ENCODE assay signal across 8 cellular contexts in genomic region chr4:120977435-120977997, GRCh38. TPM values are rescaled to one million over a fixed set of nuclear protein-coding genes. Genes with fewer than 3 reads are reported as not detected.
DNase-seq lines count a peak whose midpoint lies in the region; ATAC-seq and TF ChIP-seq lines count a peak whose summit lies in the region.

No MANE protein-coding gene starts in this region.

- no peak for TF ChIP-seq EP300 in Ishikawa (IDR thresholded peaks at IDR 0.05; ENCODE audit: borderline replicate concordance)

- peak; percentile 61 for DNase-seq in NCI-H82 (lab: John Stamatoyannopoulos, UW)
- DNase-seq in NCI-H82 treated with DMSO at 0.1 percent for 48 hours (lab: John Stamatoyannopoulos, UW; ENCODE audit: unreplicated experiment), result no peak
- DNase-seq in kidney tubule cell (ENCODE audit: low spot score), result peak; percentile 66
- DNase-seq in activated CD8-positive, alpha-beta memory T cell treated with anti-CD3 and anti-CD28 coated beads for 24 hours, result no peak
- no peak for DNase-seq in stimulated activated CD4-positive, alpha-beta T cell treated with anti-CD3 and anti-CD28 coated beads, Interleukin-1b, Interleukin-23, amount 100 ng/mL, for 48 hours

- H3K36me3 Mint-ChIP-seq in activated T-helper 17 cell treated with anti-CD3 and anti-CD28 coated beads, Interleukin-2, amount 50 U/mL, for 72 hours (ENCODE audit: low read depth), result no peaks in the 10 kb centered on the region

- peak; percentile 75 for TF ChIP-seq RAD21 in Ishikawa (IDR thresholded peaks at IDR 0.05; ENCODE audit: low read depth)

- H3K27ac Mint-ChIP-seq in activated T-helper 17 cell treated with anti-CD3 and anti-CD28 coated beads, Interleukin-2, amount 50 U/mL, for 72 hours, result no peak overlapping the region

- H3K9me3 Mint-ChIP-seq in activated T-helper 17 cell treated with anti-CD3 and anti-CD28 coated beads, Interleukin-2, amount 50 U/mL, for 72 hours, result no peaks in the 10 kb centered on the region

- peaks cover 3% of the 10 kb centered on the region for H3K27me3 Mint-ChIP-seq in activated T-helper 17 cell treated with anti-CD3 and anti-CD28 coated beads, Interleukin-2, amount 50 U/mL, for 72 hours

- H3K4me3 Mint-ChIP-seq in activated T-helper 17 cell treated with anti-CD3 and anti-CD28 coated beads, Interleukin-2, amount 50 U/mL, for 72 hours, result no peak overlapping the region

- ATAC-seq in GM21529 (IDR thresholded peaks at IDR 0.05; ENCODE audit: unreplicated experiment), result peak; percentile 91
- peak; percentile 55 for ATAC-seq in activated T-helper 17 cell treated with anti-CD3 and anti-CD28 coated beads, Interleukin-2, amount 50 U/mL, for 72 hours (replicated peaks)

- H3K4me1 Mint-ChIP-seq in activated T-helper 17 cell treated with anti-CD3 and anti-CD28 coated beads, Interleukin-2, amount 50 U/mL, for 72 hours, result no peaks in the 10 kb centered on the region

TF ChIP-seq in Ishikawa, 13 proteins besides CTCF, POLR2A, EP300 and RAD21:
- no peak for TF ChIP-seq ZBTB7A (IDR thresholded peaks at IDR 0.05; ENCODE audit: low read depth)
- TF ChIP-seq REST (IDR thresholded peaks at IDR 0.05; ENCODE audit: low read depth), result no peak
- no peak for TF ChIP-seq TEAD4 (IDR thresholded peaks at IDR 0.05)
- TF ChIP-seq YY1 (IDR thresholded peaks at IDR 0.05; ENCODE audit: low read depth), result no peak
- no peak for TF ChIP-seq CEBPB (IDR thresholded peaks at IDR 0.05)
- TF ChIP-seq TAF1 (IDR thresholded peaks at IDR 0.05; ENCODE audit: low read depth), result no peak
- TF ChIP-seq NFIC (IDR thresholded peaks at IDR 0.05), result no peak
- TF ChIP-seq USF1 (IDR thresholded peaks at IDR 0.05), result no peak
- TF ChIP-seq MAX (IDR thresholded peaks at IDR 0.05), result no peak
- TF ChIP-seq CREB1 (IDR thresholded peaks at IDR 0.05; ENCODE audit: low read depth), result no peak
- no peak for TF ChIP-seq FOXM1 (IDR thresholded peaks at IDR 0.05; ENCODE audit: borderline replicate concordance, low read depth)
- no peak for TF ChIP-seq EGR1 (IDR thresholded peaks at IDR 0.05)
- no peak for TF ChIP-seq TCF12 (IDR thresholded peaks at IDR 0.05; ENCODE audit: low read depth)

RNA-seq across cellular contexts. Expression of gene PRDM5, which starts 55.0 kb away (rescaled TPM):
- total RNA-seq in activated T-helper 17 cell treated with anti-CD3 and anti-CD28 coated beads, Interleukin-2, amount 50 U/mL, for 72 hours, result under 1 TPM; 0.21 to 0.52 TPM

Comparison
In these comparisons a context has a peak if more than half of its experiments do, and no peak if none do; other contexts are left out.
1. DNase-seq: peak in NCI-H82 (single experiment) and kidney tubule cell (single experiment); none in NCI-H82 treated with DMSO at 0.1 percent for 48 hours (single experiment), activated CD8-positive, alpha-beta memory T cell treated with anti-CD3 and anti-CD28 coated beads for 24 hours (single experiment) and stimulated activated CD4-positive, alpha-beta T cell treated with anti-CD3 and anti-CD28 coated beads, Interleukin-1b, Interleukin-23, amount 100 ng/mL, for 48 hours (single experiment).